24 cellular contexts compared by ENCODE assay signal in the genomic region with DNA sequence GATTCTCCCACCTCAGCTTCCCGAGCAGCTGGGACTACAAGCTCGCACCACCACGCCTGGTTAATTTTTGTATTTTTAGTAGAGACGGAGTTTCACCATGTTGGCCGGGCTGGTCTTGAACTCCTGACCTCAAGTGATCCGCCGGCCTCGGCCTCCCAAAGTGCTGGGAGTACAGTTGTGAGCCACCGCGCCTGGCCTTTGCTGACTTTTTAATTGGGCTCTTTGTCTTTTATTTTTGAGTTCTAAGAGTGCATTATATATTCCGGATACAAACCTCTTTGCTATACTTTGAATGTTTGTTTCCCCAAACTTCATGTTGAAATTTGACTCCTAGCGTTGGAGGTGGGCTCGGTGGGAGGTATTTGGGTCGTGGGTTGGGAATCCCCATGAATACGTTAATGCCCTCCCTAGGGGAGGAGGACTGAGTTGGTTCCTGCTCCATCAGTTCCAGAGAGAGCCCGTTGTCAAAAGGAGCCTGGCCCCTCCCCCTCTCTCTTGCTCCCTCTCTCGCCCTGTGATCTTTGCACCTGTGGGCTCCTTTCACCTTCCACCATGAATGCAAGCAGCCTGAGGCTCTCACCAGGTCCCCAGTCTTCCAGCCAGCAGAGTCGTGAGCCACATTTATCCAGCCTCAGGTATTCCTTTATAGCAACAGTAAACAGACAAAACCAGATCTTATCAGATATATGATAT.
"Had no signal": no experiment of that assay in that cellular context is flagged by ENCODE, and none has a peak within 500 bp of the region (broad histone marks: within the 10 kb centered on the region; RNA-seq: fewer than 3 reads in every experiment).

No MANE protein-coding gene starts in this region.

- H3K4me2 ChIP-seq: hepatocyte had no signal

- H3K36me3 ChIP-seq: lower lobe of right lung, ovary, prostate gland, tibial artery had no signal

- DNase-seq: activated CD4-positive, alpha-beta memory T cell treated with anti-CD3 and anti-CD28 coated beads, Interleukin-2, amount 10 ng/mL, durations not matched to agents 7 days and 5 days; activated CD4-positive, alpha-beta T cell treated with anti-CD3 and anti-CD28 coated beads, Interleukin-2, amount 10 ng/mL, durations not matched to agents 24 days and 14 days; activated gamma-delta T cell treated with Interleukin-2 at 50 U/mL for 16 hours; anterior cingulate cortex; body of pancreas; dermis blood vessel endothelial cell; effector CD8-positive, alpha-beta T cell; glutamatergic neuron; kidney; lower lobe of right lung; naive thymus-derived CD8-positive, alpha-beta T cell; ovary; stimulated activated CD4-positive, alpha-beta T cell treated with anti-CD3 and anti-CD28 coated beads, Interleukin-12 subunit alpha, Interleukin-12 subunit beta, amount 100 ng/mL, for 4 hours; stimulated activated naive CD8-positive, alpha-beta T cell treated with anti-CD3 and anti-CD28 coated beads, Interleukin-15, amount 100 ng/mL, for 72 hours; T1000; tibial artery had no signal

- H3K4me1 ChIP-seq: lower lobe of right lung, tibial artery had no signal

- H3K4me3 ChIP-seq: body of pancreas, hepatocyte, lower lobe of right lung, ovary, prostate gland, tibial artery had no signal

- H2AFZ ChIP-seq: hepatocyte had no signal

- FAIRE-seq: endothelial cell of umbilical vein, frontal cortex, kidney, urothelium cell line had no signal

- H3K9me3 ChIP-seq: body of pancreas, lower lobe of right lung, ovary, prostate gland, tibial artery had no signal

- H3K27ac ChIP-seq: body of pancreas, hepatocyte, lower lobe of right lung, ovary, prostate gland, tibial artery had no signal

- ATAC-seq: activated CD4-positive, CD25-positive, alpha-beta regulatory T cell treated with anti-CD3 and anti-CD28 coated beads, Interleukin-2, amount 50 U/mL, for 24 hours; body of pancreas; esophagus mucosa; left lobe of liver; lower lobe of right lung; naive thymus-derived CD8-positive, alpha-beta T cell; stimulated activated naive CD8-positive, alpha-beta T cell treated with anti-CD3 and anti-CD28 coated beads, Interleukin-15, amount 100 ng/mL, for 72 hours had no signal

- H3K27me3 ChIP-seq: body of pancreas, hepatocyte, ovary had no signal

- H3K79me2 ChIP-seq: hepatocyte had no signal
